11 cellular contexts compared by ENCODE assay signal in genomic region chr20:48751871-48752270, GRCh38.
DNase-seq lines count a peak whose midpoint lies in the region; ATAC-seq, FAIRE-seq and TF ChIP-seq lines count a peak whose summit lies in the region.
"Had no signal": no experiment of that assay in that cellular context is flagged by ENCODE, and none has a peak within 500 bp of the region (broad histone marks: within the 10 kb centered on the region; RNA-seq: fewer than 3 reads in every experiment).

No MANE protein-coding gene starts in this region.

- peaks cover 82% of the 10 kb centered on the region for H3K4me1 ChIP-seq in CD4-positive, alpha-beta memory T cell (ENCODE audit: insufficient read depth, low read length)
- peaks cover 13% of the 10 kb centered on the region; the same call in 1 of the 2 replicates for H3K4me1 ChIP-seq in H9 (ENCODE audit: insufficient read depth, low read length)
- peaks cover 0 to 10% of the 10 kb centered on the region in 2 donors for H3K4me1 ChIP-seq in muscle layer of duodenum (ENCODE audit: control insufficient read depth in 1 of 2, insufficient read depth in 2 of 2, low read length in 2 of 2)
- peaks cover 0 to 3% of the 10 kb centered on the region in 2 donors for H3K4me1 ChIP-seq in small intestine (ENCODE audit: control insufficient read depth in 2 of 2, insufficient read depth in 1 of 2, low read depth in 1 of 2, low read length in 1 of 2)
- H3K4me1 ChIP-seq: breast epithelium had no signal

- no peak overlapping the region for H3K4me3 ChIP-seq in CD4-positive, alpha-beta memory T cell (ENCODE audit: low read length in 2 of 2)
- H3K4me3 ChIP-seq in muscle layer of duodenum (ENCODE audit: low read depth in 1 of 2, low read length in 2 of 2), result no peak overlapping the region
- no peak overlapping the region for H3K4me3 ChIP-seq in small intestine (ENCODE audit: low read depth in 1 of 2, low read length in 2 of 2)
- H3K4me3 ChIP-seq: breast epithelium had no signal

- DNase-seq in CD4-positive, alpha-beta memory T cell, result no peak
- DNase-seq in H9 (no peak), NK-92 (lab: John Stamatoyannopoulos, UW; ENCODE audit: unreplicated experiment) (no peak), small intestine (no peak), iPS-NIHi7 (ENCODE audit: extremely low spot score) (no peak)
- DNase-seq: NCI-H524 had no signal

- H3K9me3 ChIP-seq in CD4-positive, alpha-beta memory T cell (ENCODE audit: control insufficient read depth in 1 of 2, low read length in 2 of 2), result no peaks in the 10 kb centered on the region
- no peaks in the 10 kb centered on the region for H3K9me3 ChIP-seq in H9 (ENCODE audit: control insufficient read depth, low read depth, low read length)
- peaks cover 6 to 11% of the 10 kb centered on the region in 2 donors for H3K9me3 ChIP-seq in muscle layer of duodenum (ENCODE audit: control insufficient read depth in 1 of 2, low read length in 2 of 2)
- no peaks in the 10 kb centered on the region for H3K9me3 ChIP-seq in small intestine (ENCODE audit: control insufficient read depth, low read depth)
- H3K9me3 ChIP-seq: breast epithelium had no signal

- no peak overlapping the region for H3K9ac ChIP-seq in H9 (ENCODE audit: extremely low read depth, insufficient read length, low read length)

- no peaks in the 10 kb centered on the region for H3K27me3 Mint-ChIP-seq in CD4-positive, alpha-beta memory T cell
- H3K27me3 Mint-ChIP-seq in H9 (ENCODE audit: low read depth), result peaks cover 1% of the 10 kb centered on the region
- H3K27me3 Mint-ChIP-seq in activated naive CD8-positive, alpha-beta T cell, result no peaks in the 10 kb centered on the region

- H3K4me1 Mint-ChIP-seq in CD4-positive, alpha-beta memory T cell, result peaks cover 57 to 94% (median 79%) of the 10 kb centered on the region in 4 donors
- H3K4me1 Mint-ChIP-seq in H9, result peaks cover 59 to 70% of the 10 kb centered on the region in 2 experiments
- peaks cover 82% of the 10 kb centered on the region for H3K4me1 Mint-ChIP-seq in activated naive CD8-positive, alpha-beta T cell (ENCODE audit: low read depth)

- H3K4me3 Mint-ChIP-seq in CD4-positive, alpha-beta memory T cell, result peak overlapping the region; percentile 65 to 85 (median 75)
- peak overlapping the region in 1 of 2 experiments; percentile 45; a peak in 1 of 5 replicates for H3K4me3 Mint-ChIP-seq in H9
- H3K4me3 Mint-ChIP-seq in activated naive CD8-positive, alpha-beta T cell, result peak overlapping the region; percentile 80

- no peaks in the 10 kb centered on the region for H4K20me1 ChIP-seq in H9 (ENCODE audit: control insufficient read depth, insufficient read depth, insufficient read length)

- intact Hi-C loops in CD4-positive, alpha-beta memory T cell (cut with micrococcal nuclease), result no loop called here

- H3K4ac ChIP-seq in H9 (ENCODE audit: low read depth, low read length), result no peak overlapping the region

- H3K27ac Mint-ChIP-seq in CD4-positive, alpha-beta memory T cell, result peak overlapping the region; percentile 84 to 95 (median 89)
- peak overlapping the region; percentile 7 to 82 (median 78); a peak in 4 of 7 replicates for H3K27ac Mint-ChIP-seq in H9
- H3K27ac Mint-ChIP-seq in activated naive CD8-positive, alpha-beta T cell, result peak overlapping the region; percentile 93

- H3K23ac ChIP-seq in H9 (ENCODE audit: insufficient read length, low read depth, low read length), result no peak overlapping the region

- H2AFZ ChIP-seq in H9 (ENCODE audit: low read length), result no peak overlapping the region

- H2BK120ac ChIP-seq in H9 (ENCODE audit: low read depth, low read length, poor library complexity, severe bottlenecking), result no peak overlapping the region

- peak overlapping the region; percentile 55 for H3K27ac ChIP-seq in CD4-positive, alpha-beta memory T cell (ENCODE audit: low read depth, low read length)
- no peak overlapping the region for H3K27ac ChIP-seq in H9 (ENCODE audit: insufficient read length, low read depth, low read length)
- peak overlapping the region; percentile 60 for H3K27ac ChIP-seq in muscle layer of duodenum (ENCODE audit: low read length)
- H3K27ac ChIP-seq in small intestine (ENCODE audit: low read depth in 1 of 2, low read length in 1 of 2), result peak overlapping the region in 1 of 2 donors; percentile 46

- H2BK5ac ChIP-seq in H9 (ENCODE audit: insufficient read length, low read length), result no peak overlapping the region

- H4K8ac ChIP-seq in H9 (replicated peaks; ENCODE audit: insufficient read length, low read depth, low read length), result no peak overlapping the region

- H3T11ph ChIP-seq in H9 (ENCODE audit: low read length), result no peak overlapping the region

- peaks cover 4% of the 10 kb centered on the region for H3K36me3 ChIP-seq in CD4-positive, alpha-beta memory T cell (ENCODE audit: insufficient read depth, low read length)
- no peaks in the 10 kb centered on the region for H3K36me3 ChIP-seq in muscle layer of duodenum (ENCODE audit: control insufficient read depth in 1 of 2, insufficient read depth in 2 of 2, low read length in 2 of 2)
- no peaks in the 10 kb centered on the region for H3K36me3 ChIP-seq in small intestine (ENCODE audit: control insufficient read depth in 2 of 2, insufficient read depth in 2 of 2, low read length in 2 of 2)
- H3K36me3 ChIP-seq: breast epithelium had no signal

- no peaks in the 10 kb centered on the region for H3K27me3 ChIP-seq in CD4-positive, alpha-beta memory T cell (ENCODE audit: insufficient read depth, low read length)
- H3K27me3 ChIP-seq in H9 (ENCODE audit: insufficient read depth, low read length) (no peaks in the 10 kb centered on the region), muscle layer of duodenum (ENCODE audit: low read depth, low read length) (no peaks in the 10 kb centered on the region), small intestine (ENCODE audit: control insufficient read depth in 2 of 2, insufficient read depth in 2 of 2, low read length in 2 of 2) (no peaks in the 10 kb centered on the region)
- H3K27me3 ChIP-seq: breast epithelium had no signal

- no peak overlapping the region for H3K4me2 ChIP-seq in H9 (ENCODE audit: insufficient read depth, insufficient read length, low read length)

- ATAC-seq in GM21390 (IDR thresholded peaks at IDR 0.05; ENCODE audit: unreplicated experiment), result no peak

- H3K9me3 Mint-ChIP-seq in CD4-positive, alpha-beta memory T cell, result peaks cover 0 to 6% (median 0%) of the 10 kb centered on the region in 8 donors
- H3K9me3 Mint-ChIP-seq in H9, result peaks cover 6 to 10% of the 10 kb centered on the region in 2 experiments; a peak in 3 of 5 replicates
- peaks cover 4% of the 10 kb centered on the region for H3K9me3 Mint-ChIP-seq in activated naive CD8-positive, alpha-beta T cell (ENCODE audit: low read depth)

- peaks cover 49 to 51% of the 10 kb centered on the region in 2 donors for H3K36me3 Mint-ChIP-seq in CD4-positive, alpha-beta memory T cell
- peaks cover 0 to 11% (median 9%) of the 10 kb centered on the region in 3 experiments; a peak in 4 of 7 replicates for H3K36me3 Mint-ChIP-seq in H9 (ENCODE audit: insufficient read depth in 1 of 3, low read depth in 3 of 3)
- peaks cover 19% of the 10 kb centered on the region for H3K36me3 Mint-ChIP-seq in activated naive CD8-positive, alpha-beta T cell

- no peak overlapping the region for H2AK5ac ChIP-seq in H9 (ENCODE audit: insufficient read length, low read length)

- H3K14ac ChIP-seq in H9 (ENCODE audit: insufficient read depth, low read length), result no peak overlapping the region

- H3K18ac ChIP-seq in H9 (ENCODE audit: insufficient read length, low read depth, low read length), result no peak overlapping the region

- POLR2A ChIA-PET in CD4-positive, alpha-beta memory T cell (lab: Charles Lee; ENCODE audit: partially characterized antibody), result interaction anchor here (0.6 to 5.3 kb wide), 15 partner anchors 8 to 121 kb away, joined by 3 to 48 read pairs (median 7); partner anchors contain the start of gene PREX1

- H3K23me2 ChIP-seq in H9 (ENCODE audit: insufficient read length, low read depth, low read length, poor library complexity, severe bottlenecking), result no peaks in the 10 kb centered on the region

- CTCF ChIA-PET in CD4-positive, alpha-beta memory T cell (lab: Charles Lee; ENCODE audit: partially characterized antibody), result interaction anchor here (0.8 to 2.1 kb wide), 8 partner anchors 8 to 159 kb away, joined by 3 to 8 read pairs (median 4); partner anchors contain the start of gene PREX1

- no peaks in the 10 kb centered on the region for H3K79me2 ChIP-seq in H9 (ENCODE audit: insufficient read depth, low read length)

- H3K79me1 ChIP-seq in H9 (ENCODE audit: insufficient read depth, low read depth, low read length, poor library complexity, severe bottlenecking), result no peaks in the 10 kb centered on the region

- H2BK20ac ChIP-seq in H9 (ENCODE audit: low read depth, low read length, poor library complexity, severe bottlenecking), result no peak overlapping the region

- H4K5ac ChIP-seq in H9 (ENCODE audit: insufficient read length, low read depth, low read length), result no peak overlapping the region

- FAIRE-seq in small intestine (lab: Jason Lieb, UNC), result no peak
- FAIRE-seq: urothelium cell line had no signal

- no peak for TF ChIP-seq CTCF in H9 (conservative IDR thresholded peaks at IDR 0.05)

- H4K91ac ChIP-seq in H9 (ENCODE audit: insufficient read length, low read depth, low read length), result no peak overlapping the region

- H2BK12ac ChIP-seq in H9 (ENCODE audit: insufficient read length, low read depth, low read length), result no peak overlapping the region

- WGBS in H9 (ENCODE audit: extremely low coverage, insufficient read length, low lambda C conversion rate), result no CpG with 5 or more reads among the region's 4 CpGs
- WGBS in small intestine, 3 donors, result 44 to 54% (median 50%) methylated on average over 4 of the region's 4 CpGs

- no peak overlapping the region for H3K56ac ChIP-seq in H9 (ENCODE audit: insufficient read length, low read depth, low read length)

- H2BK15ac ChIP-seq in H9 (ENCODE audit: low read depth, low read length), result no peak overlapping the region
